ENCODE assay signal across 1 cellular context in genomic region chr14:99603471-99603933, GRCh38.
TF ChIP-seq lines count a peak whose summit lies in the region.

No MANE protein-coding gene starts in this region.

TF ChIP-seq in K562, 482 proteins besides CTCF, POLR2A, EP300 and RAD21 (continued from another document and continues in another):
- TF ChIP-seq ETS1 (conservative IDR thresholded peaks at IDR 0.05; ENCODE audit: control insufficient read depth, low read depth, low read length) (0 out of 2 replicates have a peak, but pooled peaks have one; percentile 21), HMBOX1 (IDR thresholded peaks at IDR 0.05) (no peak), KDM4B (IDR thresholded peaks at IDR 0.05; ENCODE audit: borderline replicate concordance in 2 of 2, low read depth in 1 of 2) (no peak), L3MBTL2 (IDR thresholded peaks at IDR 0.05) (peak; percentile 98), ZSCAN32 (CRISPR knock-in tag; IDR thresholded peaks at IDR 0.05) (no peak), ZNF584 (CRISPR knock-in tag; IDR thresholded peaks at IDR 0.05; ENCODE audit: low read depth) (no peak), ZMIZ1 (IDR thresholded peaks at IDR 0.05; ENCODE audit: low read depth in 2 of 2, low read length in 2 of 2) (no peak), ATF6 (CRISPR knock-in tag; IDR thresholded peaks at IDR 0.05) (peak; percentile 74; the same call in 1 of the 2 replicates), THAP7 (CRISPR knock-in tag; IDR thresholded peaks at IDR 0.05) (no peak), IFI16 (CRISPR knock-in tag; IDR thresholded peaks at IDR 0.05) (no peak), TAF1 (IDR thresholded peaks at IDR 0.05; ENCODE audit: control insufficient read depth, extremely low read depth, insufficient read depth, low read length, severe bottlenecking) (no peak), ZNF655 (CRISPR knock-in tag; IDR thresholded peaks at IDR 0.05) (no peak), TCF7 (IDR thresholded peaks at IDR 0.05; ENCODE audit: borderline replicate concordance) (no peak), E2F6 (IDR thresholded peaks at IDR 0.05; ENCODE audit: borderline replicate concordance in 1 of 2, extremely low read depth in 1 of 2, insufficient read depth in 1 of 2, insufficient read length in 1 of 2, low read depth in 1 of 2, low read length in 1 of 2, poor library complexity in 1 of 2, severe bottlenecking in 1 of 2) (peak; percentile 95 to 98), E2F4 (CRISPR knock-in tag; IDR thresholded peaks at IDR 0.05; ENCODE audit: low read depth) (no peak), KDM5B (IDR thresholded peaks at IDR 0.05; ENCODE audit: insufficient replicate concordance, low read depth, low read length) (no peak), ARID2 (IDR thresholded peaks at IDR 0.05) (no peak), BHLHE40 (IDR thresholded peaks at IDR 0.05; ENCODE audit: low read length) (no peak), TEAD4 (IDR thresholded peaks at IDR 0.05; ENCODE audit: low read length) (peak; percentile 21; the same call in 1 of the 2 replicates), TEAD4 (CRISPR knock-in tag; IDR thresholded peaks at IDR 0.05; ENCODE audit: borderline replicate concordance) (peak; percentile 90; the same call in 1 of the 2 replicates), NCOA6 (IDR thresholded peaks at IDR 0.05) (peak; percentile 60; the same call in 1 of the 2 replicates), ETV5 (CRISPR knock-in tag; IDR thresholded peaks at IDR 0.05; ENCODE audit: low read depth) (peak; percentile 52; the same call in 1 of the 2 replicates), ZNF408 (CRISPR knock-in tag; IDR thresholded peaks at IDR 0.05; ENCODE audit: low read depth) (no peak), TBP (optimal IDR thresholded peaks at IDR 0.05; ENCODE audit: low read depth, low read length) (no peak), NFIC (IDR thresholded peaks at IDR 0.05) (peak; percentile 25; the same call in 1 of the 2 replicates), TSC22D4 (tag; IDR thresholded peaks at IDR 0.05) (no peak), RBM25 (IDR thresholded peaks at IDR 0.05; ENCODE audit: low read depth, low read length, severe bottlenecking) (no peak), HNRNPK (IDR thresholded peaks at IDR 0.05; ENCODE audit: low read depth, low read length, poor library complexity, severe bottlenecking) (no peak), ZNF282 (CRISPR knock-in tag; IDR thresholded peaks at IDR 0.05) (peak; percentile 56; the same call in 1 of the 2 replicates), ELK3 (CRISPR knock-in tag; IDR thresholded peaks at IDR 0.05) (no peak), NRF1 (conservative IDR thresholded peaks at IDR 0.05 in 1 of 2, IDR thresholded peaks at IDR 0.05 in 1 of 2) (peak; percentile 52 to 55; a peak in 3 of 4 replicates), ZBTB12 (CRISPR knock-in tag; IDR thresholded peaks at IDR 0.05) (no peak), ASH1L (IDR thresholded peaks at IDR 0.05; ENCODE audit: borderline replicate concordance, low read depth, partially characterized antibody) (no peak), CREB1 (IDR thresholded peaks at IDR 0.05) (0 out of 2 replicates have a peak, but pooled peaks have one; percentile 29), CREB1 (CRISPR knock-in tag; IDR thresholded peaks at IDR 0.05) (peak; percentile 48), ATF4 (CRISPR knock-in tag; IDR thresholded peaks at IDR 0.05) (no peak), MBD2 (IDR thresholded peaks at IDR 0.05; ENCODE audit: borderline replicate concordance, low read depth) (no peak), USF1 (CRISPR knock-in tag; IDR thresholded peaks at IDR 0.05) (no peak), KAT7 (CRISPR knock-in tag; IDR thresholded peaks at IDR 0.05; ENCODE audit: borderline replicate concordance) (0 out of 2 replicates have a peak, but pooled peaks have one; percentile 19), TRIM24 (IDR thresholded peaks at IDR 0.05) (no peak; a peak in 1 of 4 replicates), PHF8 (IDR thresholded peaks at IDR 0.05; ENCODE audit: borderline replicate concordance, low read length) (peak; percentile 23; the same call in 1 of the 2 replicates), NFRKB (IDR thresholded peaks at IDR 0.05; ENCODE audit: low read depth) (no peak), CREB3L1 (IDR thresholded peaks at IDR 0.05; ENCODE audit: borderline replicate concordance, low read depth) (peak; percentile 83; the same call in 1 of the 2 replicates), BCL6 (CRISPR knock-in tag; IDR thresholded peaks at IDR 0.05) (no peak), MTA1 (IDR thresholded peaks at IDR 0.05; ENCODE audit: borderline replicate concordance) (no peak), ZBTB8A (IDR thresholded peaks at IDR 0.05; ENCODE audit: partially characterized antibody) (no peak), KDM2B (CRISPR knock-in tag; IDR thresholded peaks at IDR 0.05) (0 out of 2 replicates have a peak, but pooled peaks have one; percentile 11)
